1 cellular context compared by ENCODE assay signal in the genomic region with DNA sequence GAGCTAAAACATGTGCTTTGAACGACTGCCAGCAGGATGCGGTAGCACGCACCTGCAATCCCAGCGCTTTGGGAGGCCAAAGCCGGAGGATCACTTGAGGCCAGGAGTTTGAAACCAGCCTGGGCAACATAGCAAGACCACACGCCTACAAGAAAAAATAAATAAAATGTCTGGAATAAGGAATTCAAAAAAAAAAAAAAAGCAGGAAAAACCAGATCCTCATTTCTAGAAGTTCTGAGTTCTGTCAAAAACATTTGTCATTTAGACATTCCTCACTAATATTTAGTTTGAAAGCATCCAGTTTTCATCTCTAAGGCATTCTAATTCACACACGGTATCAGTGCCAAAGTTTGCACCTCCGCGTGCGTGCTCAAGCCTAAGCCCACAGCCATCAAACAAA.
TF ChIP-seq lines count a peak whose summit lies in the region.

No MANE protein-coding gene starts in this region.

TF ChIP-seq in GM12878, 131 proteins besides CTCF, POLR2A, EP300 and RAD21:
- TF ChIP-seq, protein P1, sequence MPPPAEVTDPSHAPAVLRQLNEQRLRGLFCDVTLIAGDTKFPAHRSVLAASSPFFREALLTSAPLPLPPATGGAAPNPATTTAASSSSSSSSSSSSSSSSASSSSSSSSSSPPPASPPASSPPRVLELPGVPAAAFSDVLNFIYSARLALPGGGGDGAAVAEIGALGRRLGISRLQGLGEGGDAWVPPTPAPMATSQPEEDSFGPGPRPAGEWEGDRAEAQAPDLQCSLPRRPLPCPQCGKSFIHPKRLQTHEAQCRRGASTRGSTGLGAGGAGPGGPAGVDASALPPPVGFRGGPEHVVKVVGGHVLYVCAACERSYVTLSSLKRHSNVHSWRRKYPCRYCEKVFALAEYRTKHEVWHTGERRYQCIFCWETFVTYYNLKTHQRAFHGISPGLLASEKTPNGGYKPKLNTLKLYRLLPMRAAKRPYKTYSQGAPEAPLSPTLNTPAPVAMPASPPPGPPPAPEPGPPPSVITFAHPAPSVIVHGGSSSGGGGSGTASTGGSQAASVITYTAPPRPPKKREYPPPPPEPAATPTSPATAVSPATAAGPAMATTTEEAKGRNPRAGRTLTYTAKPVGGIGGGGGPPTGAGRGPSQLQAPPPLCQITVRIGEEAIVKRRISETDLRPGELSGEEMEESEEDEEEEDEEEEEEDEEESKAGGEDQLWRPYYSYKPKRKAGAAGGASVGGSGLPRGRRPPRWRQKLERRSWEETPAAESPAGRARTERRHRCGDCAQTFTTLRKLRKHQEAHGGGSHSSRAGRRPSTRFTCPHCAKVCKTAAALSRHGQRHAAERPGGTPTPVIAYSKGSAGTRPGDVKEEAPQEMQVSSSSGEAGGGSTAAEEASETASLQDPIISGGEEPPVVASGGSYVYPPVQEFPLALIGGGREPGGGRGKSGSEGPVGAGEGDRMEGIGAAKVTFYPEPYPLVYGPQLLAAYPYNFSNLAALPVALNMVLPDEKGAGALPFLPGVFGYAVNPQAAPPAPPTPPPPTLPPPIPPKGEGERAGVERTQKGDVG (CRISPR knock-in tag; IDR thresholded peaks at IDR 0.05) = no peak
- TF ChIP-seq CEBPB (IDR thresholded peaks at IDR 0.05; ENCODE audit: borderline replicate concordance in 1 of 2, low read depth in 2 of 2, low read length in 2 of 2) (no peak), CREB1 (IDR thresholded peaks at IDR 0.05; ENCODE audit: low read depth) (no peak), STAT3 (IDR thresholded peaks at IDR 0.05; ENCODE audit: low read depth, low read length) (no peak), CHD2 (IDR thresholded peaks at IDR 0.05; ENCODE audit: borderline replicate concordance, low read depth, low read length) (no peak)
- TF ChIP-seq, protein P2, sequence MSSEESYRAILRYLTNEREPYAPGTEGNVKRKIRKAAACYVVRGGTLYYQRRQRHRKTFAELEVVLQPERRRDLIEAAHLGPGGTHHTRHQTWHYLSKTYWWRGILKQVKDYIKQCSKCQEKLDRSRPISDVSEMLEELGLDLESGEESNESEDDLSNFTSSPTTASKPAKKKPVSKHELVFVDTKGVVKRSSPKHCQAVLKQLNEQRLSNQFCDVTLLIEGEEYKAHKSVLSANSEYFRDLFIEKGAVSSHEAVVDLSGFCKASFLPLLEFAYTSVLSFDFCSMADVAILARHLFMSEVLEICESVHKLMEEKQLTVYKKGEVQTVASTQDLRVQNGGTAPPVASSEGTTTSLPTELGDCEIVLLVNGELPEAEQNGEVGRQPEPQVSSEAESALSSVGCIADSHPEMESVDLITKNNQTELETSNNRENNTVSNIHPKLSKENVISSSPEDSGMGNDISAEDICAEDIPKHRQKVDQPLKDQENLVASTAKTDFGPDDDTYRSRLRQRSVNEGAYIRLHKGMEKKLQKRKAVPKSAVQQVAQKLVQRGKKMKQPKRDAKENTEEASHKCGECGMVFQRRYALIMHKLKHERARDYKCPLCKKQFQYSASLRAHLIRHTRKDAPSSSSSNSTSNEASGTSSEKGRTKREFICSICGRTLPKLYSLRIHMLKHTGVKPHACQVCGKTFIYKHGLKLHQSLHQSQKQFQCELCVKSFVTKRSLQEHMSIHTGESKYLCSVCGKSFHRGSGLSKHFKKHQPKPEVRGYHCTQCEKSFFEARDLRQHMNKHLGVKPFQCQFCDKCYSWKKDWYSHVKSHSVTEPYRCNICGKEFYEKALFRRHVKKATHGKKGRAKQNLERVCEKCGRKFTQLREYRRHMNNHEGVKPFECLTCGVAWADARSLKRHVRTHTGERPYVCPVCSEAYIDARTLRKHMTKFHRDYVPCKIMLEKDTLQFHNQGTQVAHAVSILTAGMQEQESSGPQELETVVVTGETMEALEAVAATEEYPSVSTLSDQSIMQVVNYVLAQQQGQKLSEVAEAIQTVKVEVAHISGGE (CRISPR knock-in tag; IDR thresholded peaks at IDR 0.05) = no peak
TF ChIP-seq in GM12878: peak in this region for 0.
